Comparison of ENCODE assay signal across 11 cellular contexts in genomic region chr9:120914410-120914809, GRCh38. TPM values are rescaled to one million over a fixed set of nuclear protein-coding genes. Genes with fewer than 3 reads are reported as not detected.
A peak's percentile ranks its signal among the peaks of the same experiment; 100 is the strongest.
DNase-seq lines count a peak whose midpoint lies in the region; ATAC-seq and TF ChIP-seq lines count a peak whose summit lies in the region.
"Had no signal": no experiment of that assay in that cellular context is flagged by ENCODE, and none has a peak within 500 bp of the region (broad histone marks: within the 10 kb centered on the region; RNA-seq: fewer than 3 reads in every experiment).

No MANE protein-coding gene starts in this region.

- H3K4me3 ChIP-seq in tibial nerve (no peak overlapping the region), WERI-Rb-1 (ENCODE audit: low read depth, low read length) (no peak overlapping the region)

- 50 to 55% methylated on average over 4 of the region's 4 CpGs for WGBS in tibial nerve, 2 donors

- TF ChIP-seq EP300 in tibial nerve (IDR thresholded peaks at IDR 0.05): peak in 1 of 2 donors; percentile 36

- peaks cover 0 to 42% (median 0%) of the 10 kb centered on the region in 3 donors for H3K36me3 ChIP-seq in tibial nerve
- no peaks in the 10 kb centered on the region for H3K36me3 ChIP-seq in WERI-Rb-1

- peaks cover 66% of the 10 kb centered on the region for H3K36me3 Mint-ChIP-seq in effector memory CD8-positive, alpha-beta T cell (ENCODE audit: insufficient read depth)

- H3K27ac Mint-ChIP-seq in effector memory CD8-positive, alpha-beta T cell: peak overlapping the region in 1 of 2 donors; percentile 5

- peaks cover 50 to 56% of the 10 kb centered on the region in 2 donors for H3K4me1 Mint-ChIP-seq in effector memory CD8-positive, alpha-beta T cell (ENCODE audit: low read depth in 2 of 2)

- ATAC-seq in Right ventricle myocardium superior (ENCODE audit: poor library complexity): peak; percentile 47
- no peak for ATAC-seq in effector memory CD8-positive, alpha-beta T cell (replicated peaks)

- in situ Hi-C loops in ACHN (cut with HindIII; ENCODE audit: low pct_ligation_motif_present, low pct_unique_long_range_greater_than_20kb, low sequenced_read_pairs): no loop called here

- peaks cover 2 to 55% (median 41%) of the 10 kb centered on the region in 4 donors for H3K4me1 ChIP-seq in tibial nerve

- H3K27me3 Mint-ChIP-seq in effector memory CD8-positive, alpha-beta T cell: no peaks in the 10 kb centered on the region

- H3K27ac ChIP-seq in tibial nerve: peak overlapping the region in 3 of 4 donors; percentile 62 to 95 (median 93)
- H3K27ac ChIP-seq in WERI-Rb-1: no peak overlapping the region

- no peak for DNase-seq in Right ventricle myocardium superior
- DNase-seq in cardiac septum (ENCODE audit: low spot score): no peak
- peak in 51 of 58 donors; percentile 7 to 90 (median 68) for DNase-seq in anterior cingulate cortex (lab: John Stamatoyannopoulos, UW)
- DNase-seq in inferior parietal cortex (ENCODE audit: extremely low spot score): peak; percentile 77
- no peak for DNase-seq in tibial nerve (ENCODE audit: low spot score in 2 of 2)
- DNase-seq in effector memory CD8-positive, alpha-beta T cell: no peak
- DNase-seq in WERI-Rb-1: no peak
- no peak for DNase-seq in ACHN
- DNase-seq: NCI-H1694, NCI-H748 treated with DMSO at 0.1 percent for 48 hours, SIG-M5 had no signal

- peak overlapping the region in 1 of 2 donors; percentile 15 for H3K4me3 Mint-ChIP-seq in effector memory CD8-positive, alpha-beta T cell

- TF ChIP-seq POLR2A in tibial nerve (IDR thresholded peaks at IDR 0.05): no peak

- intact Hi-C loops in Right ventricle myocardium superior (cut with DNase I) (no loop called here), cardiac septum (cut with DNase I) (no loop called here)

- no peaks in the 10 kb centered on the region for H3K9me3 Mint-ChIP-seq in effector memory CD8-positive, alpha-beta T cell

- H3K27me3 ChIP-seq in tibial nerve (no peaks in the 10 kb centered on the region), WERI-Rb-1 (ENCODE audit: insufficient read depth, low read depth, severe bottlenecking) (no peaks in the 10 kb centered on the region)

- TF ChIP-seq CTCF in tibial nerve (IDR thresholded peaks at IDR 0.05) (no peak), WERI-Rb-1 (IDR thresholded peaks at IDR 0.05; ENCODE audit: low read depth, low read length) (no peak)

- H3K9me3 ChIP-seq in tibial nerve (no peaks in the 10 kb centered on the region), WERI-Rb-1 (ENCODE audit: severe bottlenecking) (no peaks in the 10 kb centered on the region)

RNA-seq across cellular contexts. Expression of gene TRAF1, which starts 12.2 kb away (rescaled TPM):
- 2.2 TPM for total RNA-seq in Right ventricle myocardium superior
- 2.4 TPM for total RNA-seq in cardiac septum
- total RNA-seq in tibial nerve: 10 to 100 TPM; 12.3 to 21.0 (median 19.8) TPM

RNA-seq across cellular contexts. Expression of gene PHF19, which starts 37.4 kb away (rescaled TPM):
- total RNA-seq in Right ventricle myocardium superior (11.9 TPM), cardiac septum (15.3 TPM), tibial nerve (10 to 100 TPM; 31.2 to 61.6 (median 44.3) TPM)

Comparison
In these comparisons a context has a peak if more than half of its experiments do, and no peak if none do; other contexts are left out.
1. DNase-seq: peak in anterior cingulate cortex (51 of 58) and inferior parietal cortex (single experiment); none in Right ventricle myocardium superior (single experiment), cardiac septum (single experiment), tibial nerve (0 of 2), effector memory CD8-positive, alpha-beta T cell (0 of 3), WERI-Rb-1 (single experiment) and ACHN (single experiment).